9 cellular contexts compared by ENCODE assay signal in genomic region chr10:21528452-21529235, GRCh38. TPM values are rescaled to one million over a fixed set of nuclear protein-coding genes. Genes with fewer than 3 reads are reported as not detected.
DNase-seq lines count a peak whose midpoint lies in the region; ATAC-seq, FAIRE-seq and TF ChIP-seq lines count a peak whose summit lies in the region.
"Had no signal": no experiment of that assay in that cellular context is flagged by ENCODE, and none has a peak within 500 bp of the region (broad histone marks: within the 10 kb centered on the region; RNA-seq: fewer than 3 reads in every experiment).

No MANE protein-coding gene starts in this region.

- peaks cover 14% of the 10 kb centered on the region for H3K36me3 Mint-ChIP-seq in effector memory CD8-positive, alpha-beta T cell (ENCODE audit: insufficient read depth)

- intact Hi-C loops in gastrocnemius medialis (cut with DNase I; ENCODE audit: low total_unique reads) = no loop called here

- H3K9me3 ChIP-seq in HEK293 (ENCODE audit: control insufficient read depth, insufficient read depth, low read depth, low read length) (no peaks in the 10 kb centered on the region), gastrocnemius medialis (no peaks in the 10 kb centered on the region)

- H3K27me3 Mint-ChIP-seq in effector memory CD8-positive, alpha-beta T cell = no peaks in the 10 kb centered on the region

- DNase-seq in RCC 7860 (ENCODE audit: low spot score) = no peak
- no peak for DNase-seq in fibroblast of pulmonary artery (ENCODE audit: low read depth)
- no peak for DNase-seq in gastrocnemius medialis
- no peak for DNase-seq in effector memory CD8-positive, alpha-beta T cell
- DNase-seq in cerebellar nuclear complex (lab: John Stamatoyannopoulos, UW) = no peak
- no peak for DNase-seq in RKO (ENCODE audit: low spot score)
- no peak for DNase-seq in stimulated activated naive CD4-positive, alpha-beta T cell treated with Interleukin-2 at 50 U/mL for 16 hours (lab: John Stamatoyannopoulos, UW)

- POLR2A ChIA-PET in HEK293 (lab: Yijun Ruan, JAX) = no interaction called here

- H3K36me3 ChIP-seq in HEK293 (ENCODE audit: control insufficient read depth in 2 of 2, insufficient read depth in 1 of 2, low read length in 2 of 2) = no peaks in the 10 kb centered on the region
- H3K36me3 ChIP-seq in gastrocnemius medialis = no peaks in the 10 kb centered on the region

- no peak overlapping the region for H3K27ac Mint-ChIP-seq in effector memory CD8-positive, alpha-beta T cell

- TF ChIP-seq POLR2A in gastrocnemius medialis (IDR thresholded peaks at IDR 0.05) = no peak

- peaks cover 16% of the 10 kb centered on the region for H3K4me1 ChIP-seq in HEK293 (ENCODE audit: control insufficient read depth, insufficient read depth, low read length)
- H3K4me1 ChIP-seq in gastrocnemius medialis = peaks cover 20 to 28% of the 10 kb centered on the region in 2 donors

- FAIRE-seq in RCC 7860 (lab: Jason Lieb, UNC) = peak; percentile 68

- H3K4me3 ChIP-seq in HEK293 (ENCODE audit: low read depth, low read length) = no peak overlapping the region
- H3K4me3 ChIP-seq in fibroblast of pulmonary artery (replicated peaks; ENCODE audit: low read depth, low read length) = peak overlapping the region; percentile 72
- H3K4me3 ChIP-seq in gastrocnemius medialis = peak overlapping the region; percentile 56 to 80 (median 74)

- CTCF ChIA-PET in HEK293 (lab: Yijun Ruan, JAX) = interaction anchor here (0.7 to 0.8 kb wide), 2 partner anchors 194 to 205 kb away, joined by 3 read pairs; no protein-coding TSS in a partner anchor

- H3K9me3 Mint-ChIP-seq in effector memory CD8-positive, alpha-beta T cell = no peaks in the 10 kb centered on the region

- no peaks in the 10 kb centered on the region for H3K27me3 ChIP-seq in gastrocnemius medialis

- peaks cover 22 to 35% of the 10 kb centered on the region in 2 donors for H3K4me1 Mint-ChIP-seq in effector memory CD8-positive, alpha-beta T cell (ENCODE audit: low read depth in 2 of 2)

- no peak overlapping the region for H3K27ac ChIP-seq in HEK293 (ENCODE audit: extremely low read depth, low read depth, low read length)
- H3K27ac ChIP-seq in gastrocnemius medialis = peak overlapping the region; percentile 90 to 100 (median 98)
- H3K27ac ChIP-seq: RWPE1 had no signal

- no peak for TF ChIP-seq CTCF in HEK293 (tag by site-specific recombination; IDR thresholded peaks at IDR 0.05)
- TF ChIP-seq CTCF in fibroblast of pulmonary artery (IDR thresholded peaks at IDR 0.05; ENCODE audit: low read length, missing control alignments) = no peak
- no peak for TF ChIP-seq CTCF in gastrocnemius medialis (IDR thresholded peaks at IDR 0.05 in 4 of 5, conservative IDR thresholded peaks at IDR 0.05 in 1 of 5)

- peak overlapping the region in 1 of 2 donors; percentile 83 for H3K4me3 Mint-ChIP-seq in effector memory CD8-positive, alpha-beta T cell

- no peak for ATAC-seq in gastrocnemius medialis
- ATAC-seq in effector memory CD8-positive, alpha-beta T cell (replicated peaks) = no peak

- in situ Hi-C loops in gastrocnemius medialis (cut with MboI; ENCODE audit: low sequenced_read_pairs in 4 of 4) = loop anchor here in 2 of 4 donors (10.0 kb wide), 2 partner anchors 786 to 796 kb away; partner anchors contain the start of genes BMI1 (in 1 of the 2) and COMMD3 (in 1 of the 2)

TF ChIP-seq in HEK293, 187 proteins besides CTCF, POLR2A, EP300 and RAD21 (continues in another document):
- TF ChIP-seq RBAK (tag by site-specific recombination; IDR thresholded peaks at IDR 0.05) (no peak), KLF7 (tag by site-specific recombination; IDR thresholded peaks at IDR 0.05; ENCODE audit: borderline replicate concordance) (no peak), ZNF292 (tag by site-specific recombination; IDR thresholded peaks at IDR 0.05; ENCODE audit: borderline replicate concordance, low read depth) (no peak), ZNF24 (tag by site-specific recombination; IDR thresholded peaks at IDR 0.05) (no peak; the same call in 1 of the 2 replicates), ZFP41 (tag by site-specific recombination; IDR thresholded peaks at IDR 0.05; ENCODE audit: borderline replicate concordance) (no peak), GLIS1 (tag by site-specific recombination; IDR thresholded peaks at IDR 0.05) (peak; percentile 73), ZNF398 (tag by site-specific recombination; IDR thresholded peaks at IDR 0.05) (no peak), ZNF747 (tag by site-specific recombination; IDR thresholded peaks at IDR 0.05) (no peak), ZNF416 (tag by site-specific recombination; IDR thresholded peaks at IDR 0.05) (no peak), KLF8 (tag by site-specific recombination; IDR thresholded peaks at IDR 0.05) (no peak), OSR2 (tag by site-specific recombination; IDR thresholded peaks at IDR 0.05) (peak; percentile 9; the same call in 1 of the 2 replicates), ZNF629 (tag by site-specific recombination; IDR thresholded peaks at IDR 0.05) (no peak), ZNF843 (tag by site-specific recombination; IDR thresholded peaks at IDR 0.05) (no peak), ZNF521 (tag by site-specific recombination; IDR thresholded peaks at IDR 0.05) (no peak), ZNF16 (tag by site-specific recombination; IDR thresholded peaks at IDR 0.05; ENCODE audit: low read depth) (no peak), ZNF223 (tag by site-specific recombination; IDR thresholded peaks at IDR 0.05) (no peak), ZFP3 (tag by site-specific recombination; IDR thresholded peaks at IDR 0.05; ENCODE audit: low read depth) (no peak), SP7 (tag by site-specific recombination; IDR thresholded peaks at IDR 0.05) (no peak), ZNF660 (tag by site-specific recombination; IDR thresholded peaks at IDR 0.05) (0 out of 2 replicates have a peak, but pooled peaks have one; percentile 2), ZNF518A (tag by site-specific recombination; conservative IDR thresholded peaks at IDR 0.05; ENCODE audit: low read depth) (no peak), PBX3 (CRISPR knock-in tag; IDR thresholded peaks at IDR 0.05) (no peak)

RNA-seq across cellular contexts. Expression of gene SKIDA1, which starts 3.2 kb away (rescaled TPM):
- under 1 TPM in 1 of 4 donors, not detected in 3; 0.09 TPM for total RNA-seq in gastrocnemius medialis

RNA-seq across cellular contexts. Expression of gene MLLT10, which starts 5.4 kb away (rescaled TPM):
- 10 to 100 TPM; 13.6 to 26.6 (median 21.6) TPM for total RNA-seq in gastrocnemius medialis
